Comparison of ENCODE assay signal across 29 cellular contexts in genomic region chr12:118618695-118619094, GRCh38.
"Had no signal": no experiment of that assay in that cellular context is flagged by ENCODE, and none has a peak within 500 bp of the region (broad histone marks: within the 10 kb centered on the region; RNA-seq: fewer than 3 reads in every experiment).

No MANE protein-coding gene starts in this region.

- FAIRE-seq: frontal cortex, kidney, small intestine, TTC549 had no signal

- DNase-seq: activated CD4-positive, alpha-beta T cell treated with anti-CD3 and anti-CD28 coated beads for 48 hours; activated CD4-positive, alpha-beta T cell treated with anti-CD3 and anti-CD28 coated beads, Interleukin-2, amount 50 U/mL, for 48 hours; activated CD8-positive, alpha-beta memory T cell treated with anti-CD3 and anti-CD28 coated beads, Interleukin-2, amount 50 U/mL, for 4 hours; activated gamma-delta T cell; activated naive CD4-positive, alpha-beta T cell treated with anti-CD3 and anti-CD28 coated beads, Interleukin-2, amount 10 ng/mL, durations not matched to agents 7 days and 5 days; activated naive CD8-positive, alpha-beta T cell treated with anti-CD3 and anti-CD28 coated beads, Interleukin-2, amount 10 ng/mL, durations not matched to agents 7 days and 5 days; activated T-cell treated with anti-CD3 and anti-CD28 coated beads, Interleukin-2, amount 50 U/mL, for 24 hours; cerebellar nuclear complex; colonic mucosa; effector CD8-positive, alpha-beta T cell; immature natural killer cell; kidney; left colon; mammary epithelial cell; naive B cell; nephron progenitor cell; ovary; sigmoid colon; small intestine; stimulated activated CD4-positive, alpha-beta T cell treated with anti-CD3 and anti-CD28 coated beads, Interleukin-1b, Interleukin-23, amount 100 ng/mL, for 48 hours; stimulated activated naive CD4-positive, alpha-beta T cell; T-helper 9 cell had no signal

- H3K36me3 ChIP-seq: ascending aorta, cardiac muscle cell, colonic mucosa, ovary, sigmoid colon, tibial nerve had no signal

- H3K4me3 ChIP-seq: ascending aorta, cardiac muscle cell, colonic mucosa, ovary, sigmoid colon, tibial nerve had no signal

- H3K27me3 ChIP-seq: ascending aorta, cardiac muscle cell, colonic mucosa, ovary, sigmoid colon, tibial nerve had no signal

- H3K9me3 ChIP-seq: ascending aorta, colonic mucosa, sigmoid colon had no signal

- H3K27ac ChIP-seq: ascending aorta, cardiac muscle cell, colonic mucosa, ovary, sigmoid colon, tibial nerve, VCaP had no signal

- ATAC-seq: activated CD4-positive, CD25-positive, alpha-beta regulatory T cell treated with anti-CD3 and anti-CD28 coated beads, Interleukin-2, amount 50 U/mL, for 24 hours; left colon had no signal

- H3K4me1 ChIP-seq: ascending aorta, colonic mucosa, sigmoid colon, tibial nerve had no signal
